ENCODE assay signal across 16 cellular contexts in the genomic region with DNA sequence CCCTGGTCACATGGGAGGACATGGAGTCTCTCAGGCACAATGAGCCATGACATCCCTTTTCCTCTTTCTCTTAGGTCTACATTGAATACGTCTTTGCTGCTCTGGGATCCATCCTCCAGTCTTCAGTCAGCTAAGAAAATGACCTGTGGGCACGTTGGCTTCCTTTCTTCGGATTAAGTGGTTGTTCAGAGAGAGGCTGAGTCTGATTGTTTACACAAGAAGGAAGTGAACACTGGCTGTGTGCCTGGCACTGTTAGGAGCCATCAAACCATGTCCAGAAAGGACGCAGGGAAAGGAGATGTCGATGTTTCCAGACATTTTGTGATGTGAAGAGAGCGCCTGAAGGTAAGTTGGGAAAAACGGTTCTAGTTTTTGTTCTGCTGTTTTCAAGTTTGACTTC.
DNase-seq lines count a peak whose midpoint lies in the region; ATAC-seq and TF ChIP-seq lines count a peak whose summit lies in the region.
"Had no signal": no experiment of that assay in that cellular context is flagged by ENCODE, and none has a peak within 500 bp of the region (broad histone marks: within the 10 kb centered on the region; RNA-seq: fewer than 3 reads in every experiment).

No MANE protein-coding gene starts in this region.

- H3K4me1 ChIP-seq in thyroid gland = peaks cover 12 to 14% of the 10 kb centered on the region in 2 donors

- no peaks in the 10 kb centered on the region for H3K27me3 ChIP-seq in thyroid gland
- H3K27me3 ChIP-seq: tibial artery had no signal

- DNase-seq in NCI-H1092 treated with DMSO at 0.1 percent for 48 hours (lab: John Stamatoyannopoulos, UW) = peak; percentile 9
- no peak for DNase-seq in NCI-H1092 (lab: John Stamatoyannopoulos, UW)
- DNase-seq in amniotic epithelial cell (ENCODE audit: low read depth) = peak; percentile 62
- DNase-seq in globus pallidus (ENCODE audit: low spot score) = peak; percentile 26
- DNase-seq in thyroid gland = peak; percentile 95 to 96
- no peak for DNase-seq in NCI-H1930 (lab: John Stamatoyannopoulos, UW)
- no peak for DNase-seq in foreskin melanocyte
- DNase-seq: 8988T; activated CD4-positive, alpha-beta T cell treated with anti-CD3 and anti-CD28 coated beads for 1 hour; aorta; CD8-positive, alpha-beta T cell; effector CD4-positive, alpha-beta T cell; midbrain; stimulated activated CD4-positive, alpha-beta T cell treated with anti-CD3 and anti-CD28 coated beads, Interleukin-12 subunit alpha, Interleukin-12 subunit beta, amount 100 ng/mL, for 4 hours had no signal

- no peak overlapping the region for H3K4me3 ChIP-seq in thyroid gland (replicated peaks in 1 of 3)
- H3K4me3 ChIP-seq: tibial artery had no signal

- no peak for TF ChIP-seq CTCF in thyroid gland (IDR thresholded peaks at IDR 0.05)

- ATAC-seq in HG03432 (IDR thresholded peaks at IDR 0.05; ENCODE audit: unreplicated experiment) = no peak
- ATAC-seq: CD8-positive, alpha-beta T cell had no signal

- H3K36me3 ChIP-seq in thyroid gland = no peaks in the 10 kb centered on the region
- H3K36me3 ChIP-seq: tibial artery had no signal

- H3K27ac ChIP-seq in thyroid gland = peak overlapping the region; percentile 17 to 57 (median 54)
- H3K27ac ChIP-seq: tibial artery had no signal

- TF ChIP-seq POLR2A in thyroid gland (IDR thresholded peaks at IDR 0.05) = peak in 1 of 2 donors; percentile 6

- no peaks in the 10 kb centered on the region for H3K9me3 ChIP-seq in thyroid gland

- WGBS in thyroid gland, 2 donors = 16 to 22% methylated on average over 7 of the region's 7 CpGs

- intact Hi-C loops in thyroid gland (cut with DNase I) = no loop called here

Comparison
In these comparisons a context has a peak if more than half of its experiments do, and no peak if none do; other contexts are left out.
1. DNase-seq: peak in NCI-H1092 treated with DMSO at 0.1 percent for 48 hours (single experiment), amniotic epithelial cell (single experiment), globus pallidus (single experiment) and thyroid gland (2 of 2); none in NCI-H1092 (single experiment), NCI-H1930 (0 of 2) and foreskin melanocyte (single experiment).